9 cellular contexts compared by ENCODE assay signal in the genomic region with DNA sequence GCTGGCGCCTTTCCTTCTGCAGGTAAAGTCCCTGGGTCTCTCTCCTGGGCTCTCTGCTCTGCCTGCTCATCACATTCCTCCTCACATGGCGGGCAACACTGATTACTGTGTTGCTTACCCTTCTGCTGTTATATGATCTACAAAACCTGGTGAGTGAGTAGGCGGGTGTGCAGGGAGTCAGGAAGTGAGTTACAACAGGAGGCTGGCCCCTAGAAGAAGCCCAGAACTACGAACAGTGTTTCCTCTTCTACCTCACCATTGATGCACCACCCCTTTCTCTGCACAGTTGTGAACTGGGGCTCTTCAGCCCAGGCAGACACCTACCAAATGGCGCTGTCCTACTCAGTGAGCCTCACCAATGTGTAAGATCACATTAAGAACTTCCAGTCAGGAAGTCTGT. TPM values are rescaled to one million over a fixed set of nuclear protein-coding genes. Genes with fewer than 3 reads are reported as not detected.
A peak's percentile ranks its signal among the peaks of the same experiment; 100 is the strongest.
DNase-seq lines count a peak whose midpoint lies in the region; ATAC-seq lines count a peak whose summit lies in the region.
"Had no signal": no experiment of that assay in that cellular context is flagged by ENCODE, and none has a peak within 500 bp of the region (broad histone marks: within the 10 kb centered on the region; RNA-seq: fewer than 3 reads in every experiment).

No MANE protein-coding gene starts in this region.

- peaks cover 6% of the 10 kb centered on the region for H3K36me3 Mint-ChIP-seq in activated CD8-positive, alpha-beta memory T cell treated with anti-CD3 and anti-CD28 coated beads, Interleukin-2, amount 10 ng/mL, durations not matched to agents 7 days and 5 days
- H3K36me3 Mint-ChIP-seq in naive thymus-derived CD4-positive, alpha-beta T cell = peaks cover 0 to 11% (median 6%) of the 10 kb centered on the region in 5 donors

- ATAC-seq in HG03103 (IDR thresholded peaks at IDR 0.05; ENCODE audit: low read depth, unreplicated experiment) = peak; percentile 59
- ATAC-seq in activated CD8-positive, alpha-beta memory T cell treated with anti-CD3 and anti-CD28 coated beads, Interleukin-2, amount 10 ng/mL, durations not matched to agents 7 days and 5 days = peak; percentile 77
- ATAC-seq in naive thymus-derived CD4-positive, alpha-beta T cell = peak; percentile 99

- intact Hi-C loops in naive thymus-derived CD4-positive, alpha-beta T cell (cut with micrococcal nuclease) = loop anchor here in 1 of 2 donors (1.0 kb wide), 2 partner anchors 13 to 26 kb away; a partner anchor contains a TSS

- H3K27ac ChIP-seq in naive thymus-derived CD4-positive, alpha-beta T cell (ENCODE audit: low read depth, low read length) = peak overlapping the region; percentile 26

- H3K9me3 ChIP-seq in naive thymus-derived CD4-positive, alpha-beta T cell (ENCODE audit: control insufficient read depth in 2 of 3, low read length in 3 of 3) = no peaks in the 10 kb centered on the region

- DNase-seq in NCI-H2107 treated with DMSO at 0.1 percent for 48 hours (lab: John Stamatoyannopoulos, UW; ENCODE audit: unreplicated experiment) = peak; percentile 72
- no peak for DNase-seq in NCI-H2107 (lab: John Stamatoyannopoulos, UW)
- DNase-seq in activated CD8-positive, alpha-beta memory T cell treated with anti-CD3 and anti-CD28 coated beads, Interleukin-2, amount 10 ng/mL, durations not matched to agents 7 days and 5 days = no peak
- peak in 7 of 9 donors; percentile 32 to 71 (median 56) for DNase-seq in naive thymus-derived CD4-positive, alpha-beta T cell
- no peak for DNase-seq in OCI-M2 (lab: John Stamatoyannopoulos, UW; ENCODE audit: unreplicated experiment)
- DNase-seq in retina = no peak
- DNase-seq in NCI-H524 treated with DMSO at 0.1 percent for 48 hours (lab: John Stamatoyannopoulos, UW) = no peak
- DNase-seq: 8988T had no signal

- POLR2A ChIA-PET in naive thymus-derived CD4-positive, alpha-beta T cell (lab: Charles Lee) = interaction anchor here (0.7 to 3.3 kb wide), 5 partner anchors 9 to 21 kb away, joined by 3 to 14 read pairs (median 4); a partner anchor contains a TSS

- no peak overlapping the region for H3K4me3 ChIP-seq in naive thymus-derived CD4-positive, alpha-beta T cell (ENCODE audit: low read length)

- H3K4me1 ChIP-seq in naive thymus-derived CD4-positive, alpha-beta T cell (ENCODE audit: control insufficient read depth in 2 of 2, insufficient read depth in 2 of 2, low read length in 2 of 2) = peaks cover 13 to 16% of the 10 kb centered on the region in 2 donors

- CTCF ChIA-PET in activated CD8-positive, alpha-beta memory T cell treated with anti-CD3 and anti-CD28 coated beads, Interleukin-2, amount 10 ng/mL, durations not matched to agents 7 days and 5 days (lab: Charles Lee) = interaction anchor here (0.9 to 2.3 kb wide), 2 partner anchors 14 to 25 kb away, joined by 3 to 9 read pairs; a partner anchor contains a TSS
- CTCF ChIA-PET in naive thymus-derived CD4-positive, alpha-beta T cell (lab: Charles Lee) = interaction anchor here (2.0 kb wide), 1 partner anchor 26 kb away, joined by 7 read pairs; no protein-coding TSS in a partner anchor

- H3K4me1 Mint-ChIP-seq in activated CD8-positive, alpha-beta memory T cell treated with anti-CD3 and anti-CD28 coated beads, Interleukin-2, amount 10 ng/mL, durations not matched to agents 7 days and 5 days = peaks cover 16% of the 10 kb centered on the region
- H3K4me1 Mint-ChIP-seq in naive thymus-derived CD4-positive, alpha-beta T cell = peaks cover 18 to 35% (median 23%) of the 10 kb centered on the region in 7 donors

- no peaks in the 10 kb centered on the region for H3K27me3 Mint-ChIP-seq in activated CD8-positive, alpha-beta memory T cell treated with anti-CD3 and anti-CD28 coated beads, Interleukin-2, amount 10 ng/mL, durations not matched to agents 7 days and 5 days
- H3K27me3 Mint-ChIP-seq in naive thymus-derived CD4-positive, alpha-beta T cell = no peaks in the 10 kb centered on the region

- peaks cover 0 to 8% (median 0%) of the 10 kb centered on the region in 3 experiments for H3K36me3 ChIP-seq in naive thymus-derived CD4-positive, alpha-beta T cell (ENCODE audit: control insufficient read depth in 2 of 3, insufficient read depth in 3 of 3, low read length in 3 of 3)

- H3K9me3 Mint-ChIP-seq in activated CD8-positive, alpha-beta memory T cell treated with anti-CD3 and anti-CD28 coated beads, Interleukin-2, amount 10 ng/mL, durations not matched to agents 7 days and 5 days (ENCODE audit: low read depth) = no peaks in the 10 kb centered on the region
- peaks cover 0 to 4% (median 0%) of the 10 kb centered on the region in 11 donors for H3K9me3 Mint-ChIP-seq in naive thymus-derived CD4-positive, alpha-beta T cell

- H3K4me3 Mint-ChIP-seq in activated CD8-positive, alpha-beta memory T cell treated with anti-CD3 and anti-CD28 coated beads, Interleukin-2, amount 10 ng/mL, durations not matched to agents 7 days and 5 days = peak overlapping the region; percentile 0
- H3K4me3 Mint-ChIP-seq in naive thymus-derived CD4-positive, alpha-beta T cell = peak overlapping the region; percentile 49 to 75 (median 62)

- H3K27ac Mint-ChIP-seq in activated CD8-positive, alpha-beta memory T cell treated with anti-CD3 and anti-CD28 coated beads, Interleukin-2, amount 10 ng/mL, durations not matched to agents 7 days and 5 days = peak overlapping the region; percentile 12
- H3K27ac Mint-ChIP-seq in naive thymus-derived CD4-positive, alpha-beta T cell = peak overlapping the region; percentile 60 to 95 (median 86)

- no peaks in the 10 kb centered on the region for H3K27me3 ChIP-seq in naive thymus-derived CD4-positive, alpha-beta T cell (ENCODE audit: control insufficient read depth in 2 of 2, insufficient read depth in 2 of 2, low read length in 2 of 2)

RNA-seq across cellular contexts. Expression of a gene that starts 4.9 kb away (rescaled TPM):
- under 1 TPM; 0.44 to 0.59 TPM for total RNA-seq in activated CD8-positive, alpha-beta memory T cell treated with anti-CD3 and anti-CD28 coated beads, Interleukin-2, amount 10 ng/mL, durations not matched to agents 7 days and 5 days
- under 1 TPM in 4 of 5 experiments, not detected in 1; 0.14 to 0.51 (median 0.23) TPM for total RNA-seq in naive thymus-derived CD4-positive, alpha-beta T cell
- polyA plus RNA-seq in naive thymus-derived CD4-positive, alpha-beta T cell = not detected

RNA-seq across cellular contexts. Expression of a gene that starts 13.7 kb away (rescaled TPM):
- 10 to 100 TPM; 42.8 to 53.0 TPM for total RNA-seq in activated CD8-positive, alpha-beta memory T cell treated with anti-CD3 and anti-CD28 coated beads, Interleukin-2, amount 10 ng/mL, durations not matched to agents 7 days and 5 days
- total RNA-seq in naive thymus-derived CD4-positive, alpha-beta T cell = 10 to 100 TPM; 54.2 to 77.2 (median 69.1) TPM
- polyA plus RNA-seq in naive thymus-derived CD4-positive, alpha-beta T cell = 10 to 100 TPM; 30.8 to 42.9 TPM

RNA-seq across cellular contexts. Expression of a gene that starts 14.1 kb away (rescaled TPM):
- total RNA-seq in activated CD8-positive, alpha-beta memory T cell treated with anti-CD3 and anti-CD28 coated beads, Interleukin-2, amount 10 ng/mL, durations not matched to agents 7 days and 5 days = 100 to 1,000 TPM; 112 to 179 TPM
- total RNA-seq in naive thymus-derived CD4-positive, alpha-beta T cell = 100 to 1,000 TPM in 4 of 5 experiments, 10 to 100 TPM in 1; 97.4 to 159 (median 129) TPM
- polyA plus RNA-seq in naive thymus-derived CD4-positive, alpha-beta T cell = 100 to 1,000 TPM; 161 to 205 TPM

RNA-seq across cellular contexts. Expression of a gene that starts 20.4 kb away (rescaled TPM):
- total RNA-seq in activated CD8-positive, alpha-beta memory T cell treated with anti-CD3 and anti-CD28 coated beads, Interleukin-2, amount 10 ng/mL, durations not matched to agents 7 days and 5 days = 10 to 100 TPM; 30.9 to 31.7 TPM
- 10 to 100 TPM; 34.9 to 87.1 (median 74.2) TPM for total RNA-seq in naive thymus-derived CD4-positive, alpha-beta T cell
- polyA plus RNA-seq in naive thymus-derived CD4-positive, alpha-beta T cell = 10 to 100 TPM; 20.7 to 38.5 TPM

RNA-seq across cellular contexts. Expression of a gene that starts 27.6 kb away (rescaled TPM):
- total RNA-seq in activated CD8-positive, alpha-beta memory T cell treated with anti-CD3 and anti-CD28 coated beads, Interleukin-2, amount 10 ng/mL, durations not matched to agents 7 days and 5 days = 10 to 100 TPM; 44.9 to 52.9 TPM
- total RNA-seq in naive thymus-derived CD4-positive, alpha-beta T cell = 10 to 100 TPM; 23.5 to 56.0 (median 43.6) TPM
- 1 to 10 TPM in 1 of 2 donors, under 1 TPM in 1; 0.74 to 6.3 TPM for polyA plus RNA-seq in naive thymus-derived CD4-positive, alpha-beta T cell

Comparison
In these comparisons a context has a peak if more than half of its experiments do, and no peak if none do; other contexts are left out.
1. DNase-seq: peak in NCI-H2107 treated with DMSO at 0.1 percent for 48 hours (single experiment) and naive thymus-derived CD4-positive, alpha-beta T cell (7 of 9); none in NCI-H2107 (single experiment), activated CD8-positive, alpha-beta memory T cell treated with anti-CD3 and anti-CD28 coated beads, Interleukin-2, amount 10 ng/mL, durations not matched to agents 7 days and 5 days (single experiment), OCI-M2 (single experiment), retina (single experiment) and NCI-H524 treated with DMSO at 0.1 percent for 48 hours (single experiment).
2. Peak in every context shown above with its lines, with median percentiles within 50 percentile points of each other: ATAC-seq.